16 cellular contexts compared by ENCODE assay signal in the genomic region with DNA sequence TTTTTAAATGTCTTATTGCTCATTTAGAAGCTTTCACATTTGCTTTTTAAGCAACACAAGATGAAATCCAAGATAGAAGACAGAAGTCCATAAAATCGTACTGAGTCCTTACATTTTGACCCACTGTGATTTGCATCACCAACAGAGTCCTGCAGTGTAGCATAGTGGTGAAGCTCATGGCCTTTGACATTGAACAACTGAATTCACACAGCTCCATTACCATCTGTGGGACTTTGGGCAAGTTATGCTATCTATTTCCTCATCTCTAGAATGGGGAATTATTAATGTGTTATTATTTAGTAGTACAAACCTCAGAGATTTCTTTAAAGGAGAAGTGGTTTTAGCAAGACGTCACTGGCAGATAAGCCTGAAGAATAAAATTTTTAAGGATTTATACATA. TPM values are rescaled to one million over a fixed set of nuclear protein-coding genes. Genes with fewer than 3 reads are reported as not detected.
DNase-seq lines count a peak whose midpoint lies in the region; ATAC-seq, FAIRE-seq and TF ChIP-seq lines count a peak whose summit lies in the region.
"Had no signal": no experiment of that assay in that cellular context is flagged by ENCODE, and none has a peak within 500 bp of the region (broad histone marks: within the 10 kb centered on the region; RNA-seq: fewer than 3 reads in every experiment).

No MANE protein-coding gene starts in this region.

- peaks cover 56% of the 10 kb centered on the region; the same call in 1 of the 2 replicates for H3K79me2 ChIP-seq in OCI-LY7 (ENCODE audit: insufficient read depth, low read depth, low read length)

- no peaks in the 10 kb centered on the region for H3K27me3 Mint-ChIP-seq in activated naive CD4-positive, alpha-beta T cell treated with anti-CD3 and anti-CD28 coated beads, Interleukin-2, amount 50 U/mL, for 24 hours

- H3K27ac Mint-ChIP-seq in activated naive CD4-positive, alpha-beta T cell treated with anti-CD3 and anti-CD28 coated beads, Interleukin-2, amount 50 U/mL, for 24 hours: peak overlapping the region; percentile 95
- H3K27ac Mint-ChIP-seq: stimulated activated naive B cell treated with anti-CD40 and anti-IgM and Interleukin-4, amounts not matched to agents 10 μg/mL and 1 μg/mL and 100 μg/mL, for 72 hours had no signal

- H3K36me3 ChIP-seq in OCI-LY7 (ENCODE audit: insufficient read depth, low read length) (peaks cover 2% of the 10 kb centered on the region; the same call in 1 of the 2 replicates), body of pancreas (replicated peaks in 1 of 2; ENCODE audit: insufficient read depth in 1 of 2, low read depth in 2 of 2) (no peaks in the 10 kb centered on the region), small intestine (ENCODE audit: control insufficient read depth in 2 of 2, insufficient read depth in 2 of 2, low read length in 2 of 2) (no peaks in the 10 kb centered on the region)

- H3K4me3 ChIP-seq in OCI-LY7 (ENCODE audit: low read depth, low read length, poor library complexity, severe bottlenecking): peak overlapping the region; percentile 63
- no peak overlapping the region for H3K4me3 ChIP-seq in body of pancreas
- H3K4me3 ChIP-seq in small intestine (ENCODE audit: low read depth in 1 of 2, low read length in 2 of 2): no peak overlapping the region

- peak overlapping the region; percentile 63 for H3K4me3 Mint-ChIP-seq in activated naive CD4-positive, alpha-beta T cell treated with anti-CD3 and anti-CD28 coated beads, Interleukin-2, amount 50 U/mL, for 24 hours
- H3K4me3 Mint-ChIP-seq: stimulated activated naive B cell treated with anti-CD40 and anti-IgM and Interleukin-4, amounts not matched to agents 10 μg/mL and 1 μg/mL and 100 μg/mL, for 72 hours had no signal

- POLR2A ChIA-PET in OCI-LY7 (lab: Charles Lee): interaction anchor here (0.6 to 7.3 kb wide), 8 partner anchors 9 to 130 kb away, joined by 3 to 69 read pairs (median 4); no protein-coding TSS in a partner anchor

- no peak for FAIRE-seq in small intestine (lab: Jason Lieb, UNC)
- FAIRE-seq: urothelium cell line had no signal

- ATAC-seq in body of pancreas (no peak), GM18907 (IDR thresholded peaks at IDR 0.05; ENCODE audit: unreplicated experiment) (no peak)
- ATAC-seq: stimulated activated naive B cell treated with anti-CD40 and anti-IgM and Interleukin-4, amounts not matched to agents 10 μg/mL and 1 μg/mL and 100 μg/mL, for 72 hours had no signal

- H2AFZ ChIP-seq in OCI-LY7 (ENCODE audit: low read length): no peak overlapping the region

- TF ChIP-seq POLR2A in body of pancreas (IDR thresholded peaks at IDR 0.05): no peak

- H3K4me1 ChIP-seq in OCI-LY7 (ENCODE audit: insufficient read depth, low read length, poor library complexity, severe bottlenecking): peaks cover 85% of the 10 kb centered on the region
- H3K4me1 ChIP-seq in body of pancreas: peaks cover 73% of the 10 kb centered on the region
- H3K4me1 ChIP-seq in small intestine (ENCODE audit: control insufficient read depth in 2 of 2, insufficient read depth in 1 of 2, low read depth in 1 of 2, low read length in 1 of 2): peaks cover 9 to 19% of the 10 kb centered on the region in 2 donors

- H3K4me2 ChIP-seq in OCI-LY7 (ENCODE audit: low read length): peak overlapping the region; percentile 81

- H3K9me3 ChIP-seq in OCI-LY7 (ENCODE audit: low read length) (peaks cover 2% of the 10 kb centered on the region; the same call in 1 of the 2 replicates), body of pancreas (no peaks in the 10 kb centered on the region), small intestine (ENCODE audit: control insufficient read depth, low read depth) (no peaks in the 10 kb centered on the region)

- intact Hi-C loops in OCI-LY7 (cut with micrococcal nuclease; ENCODE audit: unreplicated experiment): loop anchor here (10.0 kb wide), 1 partner anchor 1012 kb away; a partner anchor contains a TSS
- intact Hi-C loops in body of pancreas (cut with DNase I): no loop called here

- no TSS peak for BruUV-seq in OCI-LY7 (replicated peaks; lab: Mats Ljungman, UMichigan)

- no peaks in the 10 kb centered on the region for H4K20me1 ChIP-seq in OCI-LY7 (ENCODE audit: insufficient read depth, low read length)

- TF ChIP-seq CTCF in OCI-LY7 (conservative IDR thresholded peaks at IDR 0.05; ENCODE audit: low read length) (no peak), body of pancreas (IDR thresholded peaks at IDR 0.05) (no peak)

- peaks cover 4% of the 10 kb centered on the region for H3K36me3 Mint-ChIP-seq in activated naive CD4-positive, alpha-beta T cell treated with anti-CD3 and anti-CD28 coated beads, Interleukin-2, amount 50 U/mL, for 24 hours

- H3K9me2 ChIP-seq in OCI-LY7 (ENCODE audit: insufficient read depth, low read length): no peaks in the 10 kb centered on the region

- 27 to 32% methylated on average over 2 of the region's 2 CpGs for WGBS in body of pancreas, 2 donors
- WGBS in small intestine, 3 donors: 12 to 46% (median 21%) methylated on average over 2 of the region's 2 CpGs

- H3K27ac ChIP-seq in OCI-LY7 (ENCODE audit: low read depth, low read length, poor library complexity, severe bottlenecking) (peak overlapping the region; percentile 88), body of pancreas (peak overlapping the region; percentile 39 to 93 (median 84)), small intestine (ENCODE audit: low read depth in 1 of 2, low read length in 1 of 2) (peak overlapping the region; percentile 60 to 82)

- H3K9me3 Mint-ChIP-seq in activated naive CD4-positive, alpha-beta T cell treated with anti-CD3 and anti-CD28 coated beads, Interleukin-2, amount 50 U/mL, for 24 hours: no peaks in the 10 kb centered on the region

- peaks cover 91% of the 10 kb centered on the region for H3K4me1 Mint-ChIP-seq in activated naive CD4-positive, alpha-beta T cell treated with anti-CD3 and anti-CD28 coated beads, Interleukin-2, amount 50 U/mL, for 24 hours

- CTCF ChIA-PET in OCI-LY7 (lab: Charles Lee; ENCODE audit: unreplicated experiment): no interaction called here

- no peaks in the 10 kb centered on the region for H3K27me3 ChIP-seq in body of pancreas
- H3K27me3 ChIP-seq in small intestine (ENCODE audit: control insufficient read depth in 2 of 2, insufficient read depth in 2 of 2, low read length in 2 of 2): no peaks in the 10 kb centered on the region

- no peak for DNase-seq in activated naive CD4-positive, alpha-beta T cell (lab: John Stamatoyannopoulos, UW)
- DNase-seq in OCI-LY7 (ENCODE audit: low spot score) (no peak), body of pancreas (no peak), small intestine (peak; percentile 30), NCI-H187 treated with DMSO at 0.1 percent for 48 hours (lab: John Stamatoyannopoulos, UW) (no peak), NCI-H2029 (lab: John Stamatoyannopoulos, UW) (no peak)
- DNase-seq: activated naive CD4-positive, alpha-beta T cell treated with Interleukin-2 at 50 U/mL for 16 hours; foreskin melanocyte; mesenchymal stem cell; NCI-H1930; NCI-H748 treated with DMSO at 0.1 percent for 48 hours; stimulated activated naive B cell treated with anti-CD40 and anti-IgM and Interleukin-4, amounts not matched to agents 10 μg/mL and 1 μg/mL and 100 μg/mL, for 72 hours; T-helper 9 cell had no signal

RNA-seq across cellular contexts. Expression of a gene that starts 10.7 kb away (rescaled TPM):
- total RNA-seq in OCI-LY7 (2014; rRNA removed; shearing (Covaris generic)): 3.6 and 4.6 TPM in 2 replicates
- total RNA-seq in OCI-LY7 (2022): 9.3 and 9.9 TPM in 2 replicates
- total RNA-seq in body of pancreas: 1 to 10 TPM; 5.3 to 9.3 TPM
- 1 to 10 TPM; 1.4 to 3.7 (median 2.2) TPM for polyA plus RNA-seq in small intestine
